Comparison of ENCODE assay signal across 2 cellular contexts in genomic region chr16:14148016-14148415, GRCh38.
TF ChIP-seq lines count a peak whose summit lies in the region.

No MANE protein-coding gene starts in this region.

TF ChIP-seq in HepG2, 621 proteins besides CTCF, POLR2A, EP300 and RAD21:
- TF ChIP-seq NFE2L2 (IDR thresholded peaks at IDR 0.05; ENCODE audit: low read length) (peak; percentile 55; the same call in 1 of the 2 replicates), HNRNPUL1 (IDR thresholded peaks at IDR 0.05; ENCODE audit: low read depth, low read length) (no peak)

TF ChIP-seq in K562, 482 proteins besides CTCF, POLR2A, EP300 and RAD21:
- TF ChIP-seq ZNF3 (CRISPR knock-in tag; IDR thresholded peaks at IDR 0.05) (no peak), THAP7 (CRISPR knock-in tag; IDR thresholded peaks at IDR 0.05) (no peak), TAF9B (IDR thresholded peaks at IDR 0.05; ENCODE audit: partially characterized antibody) (no peak), MAFK (IDR thresholded peaks at IDR 0.05; ENCODE audit: low read length) (peak; percentile 12; the same call in 1 of the 2 replicates), TGIF2 (CRISPR knock-in tag; IDR thresholded peaks at IDR 0.05) (no peak), C11orf30 (IDR thresholded peaks at IDR 0.05; ENCODE audit: low read depth) (peak; percentile 47; the same call in 1 of the 2 replicates), ZFP1 (CRISPR knock-in tag; IDR thresholded peaks at IDR 0.05) (no peak), MTA3 (IDR thresholded peaks at IDR 0.05; ENCODE audit: borderline replicate concordance) (no peak), CC2D1A (IDR thresholded peaks at IDR 0.05) (no peak), NFIX (CRISPR knock-in tag; IDR thresholded peaks at IDR 0.05; ENCODE audit: low read depth) (no peak), RFX1 (IDR thresholded peaks at IDR 0.05) (no peak), ZNF23 (CRISPR knock-in tag; IDR thresholded peaks at IDR 0.05) (no peak), MAFG (tag; conservative IDR thresholded peaks at IDR 0.05) (peak; percentile 44; the same call in 1 of the 2 replicates), MAFF (IDR thresholded peaks at IDR 0.05; ENCODE audit: low read length) (peak; percentile 6; the same call in 1 of the 2 replicates), TFAM (CRISPR knock-in tag; conservative IDR thresholded peaks at IDR 0.05) (no peak), VEZF1 (CRISPR knock-in tag; IDR thresholded peaks at IDR 0.05) (no peak), HINFP (tag; conservative IDR thresholded peaks at IDR 0.05; ENCODE audit: low read depth) (no peak), ZNF583 (CRISPR knock-in tag; IDR thresholded peaks at IDR 0.05) (no peak), ZNF586 (CRISPR knock-in tag; conservative IDR thresholded peaks at IDR 0.05) (no peak), BRD4 (IDR thresholded peaks at IDR 0.05) (no peak), ZNF316 (IDR thresholded peaks at IDR 0.05) (peak; percentile 61)
- TF ChIP-seq, protein P1, sequence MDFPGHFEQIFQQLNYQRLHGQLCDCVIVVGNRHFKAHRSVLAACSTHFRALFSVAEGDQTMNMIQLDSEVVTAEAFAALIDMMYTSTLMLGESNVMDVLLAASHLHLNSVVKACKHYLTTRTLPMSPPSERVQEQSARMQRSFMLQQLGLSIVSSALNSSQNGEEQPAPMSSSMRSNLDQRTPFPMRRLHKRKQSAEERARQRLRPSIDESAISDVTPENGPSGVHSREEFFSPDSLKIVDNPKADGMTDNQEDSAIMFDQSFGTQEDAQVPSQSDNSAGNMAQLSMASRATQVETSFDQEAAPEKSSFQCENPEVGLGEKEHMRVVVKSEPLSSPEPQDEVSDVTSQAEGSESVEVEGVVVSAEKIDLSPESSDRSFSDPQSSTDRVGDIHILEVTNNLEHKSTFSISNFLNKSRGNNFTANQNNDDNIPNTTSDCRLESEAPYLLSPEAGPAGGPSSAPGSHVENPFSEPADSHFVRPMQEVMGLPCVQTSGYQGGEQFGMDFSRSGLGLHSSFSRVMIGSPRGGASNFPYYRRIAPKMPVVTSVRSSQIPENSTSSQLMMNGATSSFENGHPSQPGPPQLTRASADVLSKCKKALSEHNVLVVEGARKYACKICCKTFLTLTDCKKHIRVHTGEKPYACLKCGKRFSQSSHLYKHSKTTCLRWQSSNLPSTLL (IDR thresholded peaks at IDR 0.05) = no peak
